14 cellular contexts compared by ENCODE assay signal in genomic region chr2:62333961-62334360, GRCh38.
A peak's percentile ranks its signal among the peaks of the same experiment; 100 is the strongest.
DNase-seq lines count a peak whose midpoint lies in the region; ATAC-seq and TF ChIP-seq lines count a peak whose summit lies in the region.
"Had no signal": no experiment of that assay in that cellular context is flagged by ENCODE, and none has a peak within 500 bp of the region (broad histone marks: within the 10 kb centered on the region; RNA-seq: fewer than 3 reads in every experiment).

No MANE protein-coding gene starts in this region.

- H3K27me3 ChIP-seq in dorsolateral prefrontal cortex = no peaks in the 10 kb centered on the region
- peaks cover 3% of the 10 kb centered on the region for H3K27me3 ChIP-seq in osteoblast (ENCODE audit: insufficient read depth, low read length)
- H3K27me3 ChIP-seq: neural progenitor cell had no signal

- no peaks in the 10 kb centered on the region for H3K36me3 ChIP-seq in osteoblast (ENCODE audit: insufficient read depth, low read length)
- H3K36me3 ChIP-seq: neural progenitor cell had no signal

- POLR2A ChIA-PET in activated CD8-positive, alpha-beta T cell treated with anti-CD3 and anti-CD28 coated beads for 36 hours (lab: Charles Lee) = interaction anchor here (0.6 to 0.9 kb wide), 3 partner anchors 20 to 167 kb away, joined by 3 read pairs; no protein-coding TSS in a partner anchor

- no peak overlapping the region for H3K4me2 ChIP-seq in osteoblast (ENCODE audit: insufficient read depth, low read length)
- H3K4me2 ChIP-seq: neural progenitor cell had no signal

- H3K4me3 Mint-ChIP-seq in effector memory CD8-positive, alpha-beta T cell = peak overlapping the region in 1 of 2 donors; percentile 48
- no peak overlapping the region for H3K4me3 Mint-ChIP-seq in activated CD8-positive, alpha-beta T cell treated with anti-CD3 and anti-CD28 coated beads for 36 hours
- H3K4me3 Mint-ChIP-seq: activated naive CD8-positive, alpha-beta T cell; neural progenitor cell had no signal

- no peaks in the 10 kb centered on the region for H3K9me3 ChIP-seq in osteoblast (ENCODE audit: low read depth, low read length)

- no peaks in the 10 kb centered on the region for H3K27me3 Mint-ChIP-seq in effector memory CD8-positive, alpha-beta T cell
- H3K27me3 Mint-ChIP-seq in activated CD8-positive, alpha-beta T cell treated with anti-CD3 and anti-CD28 coated beads for 36 hours = no peaks in the 10 kb centered on the region
- H3K27me3 Mint-ChIP-seq: activated naive CD8-positive, alpha-beta T cell had no signal

- H2AFZ ChIP-seq in osteoblast (ENCODE audit: low read length) = no peak overlapping the region
- H2AFZ ChIP-seq: neural progenitor cell had no signal

- no peaks in the 10 kb centered on the region for H3K9me3 Mint-ChIP-seq in effector memory CD8-positive, alpha-beta T cell
- peaks cover 2% of the 10 kb centered on the region for H3K9me3 Mint-ChIP-seq in activated CD8-positive, alpha-beta T cell treated with anti-CD3 and anti-CD28 coated beads for 36 hours

- intact Hi-C loops in activated CD8-positive, alpha-beta T cell treated with anti-CD3 and anti-CD28 coated beads for 36 hours (cut with micrococcal nuclease) = no loop called here
- intact Hi-C loops in dorsolateral prefrontal cortex (cut with DNase I) = no loop called here

- H3K27ac ChIP-seq in dorsolateral prefrontal cortex = no peak overlapping the region
- no peak overlapping the region for H3K27ac ChIP-seq in osteoblast (ENCODE audit: low read depth, low read length)
- H3K27ac ChIP-seq: neural progenitor cell had no signal

- H4K20me1 ChIP-seq in osteoblast (ENCODE audit: insufficient read depth, low read length) = no peaks in the 10 kb centered on the region

- no peak for ATAC-seq in effector memory CD8-positive, alpha-beta T cell (replicated peaks)
- ATAC-seq in activated CD8-positive, alpha-beta T cell treated with anti-CD3 and anti-CD28 coated beads for 36 hours = no peak
- no peak for ATAC-seq in GM18907 (IDR thresholded peaks at IDR 0.05; ENCODE audit: unreplicated experiment)
- ATAC-seq: left lobe of liver had no signal

- peak overlapping the region; percentile 94 to 99 for H3K27ac Mint-ChIP-seq in effector memory CD8-positive, alpha-beta T cell
- no peak overlapping the region for H3K27ac Mint-ChIP-seq in activated CD8-positive, alpha-beta T cell treated with anti-CD3 and anti-CD28 coated beads for 36 hours
- H3K27ac Mint-ChIP-seq: activated naive CD8-positive, alpha-beta T cell had no signal

- no peaks in the 10 kb centered on the region for H3K4me1 ChIP-seq in osteoblast (ENCODE audit: insufficient read depth, low read length)

- H3K79me2 ChIP-seq in osteoblast (ENCODE audit: insufficient read depth, low read length) = no peaks in the 10 kb centered on the region

- DNase-seq in DMS153 treated with DMSO at 0.1 percent for 48 hours (lab: John Stamatoyannopoulos, UW; ENCODE audit: unreplicated experiment) (peak; percentile 27), NCI-H1092 (lab: John Stamatoyannopoulos, UW) (peak; percentile 52), NCI-H510A treated with DMSO at 0.1 percent for 48 hours (lab: John Stamatoyannopoulos, UW) (peak; percentile 65), dorsolateral prefrontal cortex (no peak), osteoblast (ENCODE audit: insufficient read length, low spot score, missing footprints) (no peak)
- no peak for DNase-seq in effector memory CD8-positive, alpha-beta T cell
- DNase-seq in activated CD8-positive, alpha-beta T cell treated with anti-CD3 and anti-CD28 coated beads for 36 hours = no peak
- DNase-seq: C1 segment of cervical spinal cord, cerebellar nuclear complex, NCI-H1048 had no signal

- no peak for TF ChIP-seq CTCF in activated CD8-positive, alpha-beta T cell treated with anti-CD3 and anti-CD28 coated beads for 36 hours (IDR thresholded peaks at IDR 0.05)
- TF ChIP-seq CTCF in dorsolateral prefrontal cortex (IDR thresholded peaks at IDR 0.05 in 54 of 56, conservative IDR thresholded peaks at IDR 0.05 in 2 of 56; ENCODE audit: low read depth in 1 of 56, partially characterized antibody in 56 of 56) (no peak), osteoblast (IDR thresholded peaks at IDR 0.05; ENCODE audit: extremely low read depth, low read depth, low read length) (no peak)

- peaks cover 3% of the 10 kb centered on the region for H3K36me3 Mint-ChIP-seq in effector memory CD8-positive, alpha-beta T cell (ENCODE audit: insufficient read depth)
- no peaks in the 10 kb centered on the region for H3K36me3 Mint-ChIP-seq in activated CD8-positive, alpha-beta T cell treated with anti-CD3 and anti-CD28 coated beads for 36 hours (ENCODE audit: low read depth)
- H3K36me3 Mint-ChIP-seq: activated naive CD8-positive, alpha-beta T cell; neural progenitor cell had no signal

- CTCF ChIA-PET in activated CD8-positive, alpha-beta T cell treated with anti-CD3 and anti-CD28 coated beads for 36 hours (lab: Charles Lee) = no interaction called here

- H3K4me3 ChIP-seq in dorsolateral prefrontal cortex = no peak overlapping the region
- H3K4me3 ChIP-seq in osteoblast (ENCODE audit: insufficient read depth, low read length) = no peak overlapping the region
- H3K4me3 ChIP-seq: neural progenitor cell had no signal

- H3K4me1 Mint-ChIP-seq in effector memory CD8-positive, alpha-beta T cell (ENCODE audit: low read depth in 2 of 2) = peaks cover 17 to 51% of the 10 kb centered on the region in 2 donors
- H3K4me1 Mint-ChIP-seq in activated CD8-positive, alpha-beta T cell treated with anti-CD3 and anti-CD28 coated beads for 36 hours (ENCODE audit: low read depth) = peaks cover 8% of the 10 kb centered on the region

Comparison
In these comparisons a context has a peak if more than half of its experiments do, and no peak if none do; other contexts are left out.
1. DNase-seq: peak in DMS153 treated with DMSO at 0.1 percent for 48 hours (single experiment), NCI-H1092 (single experiment) and NCI-H510A treated with DMSO at 0.1 percent for 48 hours (single experiment); none in effector memory CD8-positive, alpha-beta T cell (0 of 3), activated CD8-positive, alpha-beta T cell treated with anti-CD3 and anti-CD28 coated beads for 36 hours (single experiment), dorsolateral prefrontal cortex (0 of 10) and osteoblast (single experiment).